Comparison of ENCODE assay signal across 16 cellular contexts in genomic region chr3:196144383-196145105, GRCh38.
A peak's percentile ranks its signal among the peaks of the same experiment; 100 is the strongest.
DNase-seq lines count a peak whose midpoint lies in the region; ATAC-seq and TF ChIP-seq lines count a peak whose summit lies in the region.
"Had no signal": no experiment of that assay in that cellular context is flagged by ENCODE, and none has a peak within 500 bp of the region (broad histone marks: within the 10 kb centered on the region; RNA-seq: fewer than 3 reads in every experiment).

No MANE protein-coding gene starts in this region.

- DNase-seq in AG04450 (ENCODE audit: low read depth, low spot score) (peak; percentile 42), EH (ENCODE audit: low read depth) (peak; percentile 86), fibroblast of villous mesenchyme (ENCODE audit: low read depth) (peak; percentile 79), Right ventricle myocardium superior (no peak), anterior cingulate cortex (lab: John Stamatoyannopoulos, UW) (no peak), retina (no peak), GM10248 (ENCODE audit: extremely low spot score) (no peak)
- no peak for DNase-seq in activated T-helper 1 cell treated with anti-CD3 and anti-CD28 coated beads, Interleukin-12 subunit alpha, Interleukin-12 subunit beta, Interleukin-2, Interleukin-4 antibody, amounts not matched to agents 30 ng/mL and 10 ng/mL and 1 ng/mL, durations not matched to agents 14 hours and 24 hours and 36 hours (ENCODE audit: low spot score)
- DNase-seq: activated CD4-positive, alpha-beta T cell treated with anti-CD3 and anti-CD28 coated beads for 1 hour; activated naive CD4-positive, alpha-beta T cell; heart right ventricle; lower lobe of right lung; NCI-H82 had no signal

- TF ChIP-seq CTCF in AG04450 (IDR thresholded peaks at IDR 0.05; ENCODE audit: low read depth, low read length) (no peak), fibroblast of villous mesenchyme (IDR thresholded peaks at IDR 0.05; ENCODE audit: insufficient read depth, low read depth, low read length) (no peak), GM10248 (IDR thresholded peaks at IDR 0.05; ENCODE audit: control extremely low read depth, extremely low read depth, low read depth, missing control alignments) (no peak)

- peaks cover 13% of the 10 kb centered on the region for H3K4me1 Mint-ChIP-seq in activated T-helper 1 cell treated with anti-CD3 and anti-CD28 coated beads, Interleukin-12 subunit alpha, Interleukin-12 subunit beta, Interleukin-2, Interleukin-4 antibody, amounts not matched to agents 30 ng/mL and 10 ng/mL and 1 ng/mL, durations not matched to agents 14 hours and 24 hours and 36 hours (ENCODE audit: low read depth)

- no peak for ATAC-seq in Right ventricle myocardium superior (ENCODE audit: poor library complexity)
- ATAC-seq: heart right ventricle, lower lobe of right lung had no signal

- H3K4me3 ChIP-seq in AG04450 (ENCODE audit: low read depth, low read length) (no peak overlapping the region), fibroblast of villous mesenchyme (ENCODE audit: low read depth, low read length) (no peak overlapping the region)
- H3K4me3 ChIP-seq: heart right ventricle, lower lobe of right lung, SJSA1 had no signal

- CTCF ChIA-PET in AG04450 (lab: Charles Lee) (no interaction called here), GM10248 (lab: Yijun Ruan, JAX) (no interaction called here)

- H3K9me3 ChIP-seq in AG04450 (ENCODE audit: control insufficient read depth, insufficient read depth, low read length): peaks cover 30% of the 10 kb centered on the region
- H3K9me3 ChIP-seq: heart right ventricle, lower lobe of right lung, SJSA1 had no signal

- H3K27ac Mint-ChIP-seq in activated T-helper 1 cell treated with anti-CD3 and anti-CD28 coated beads, Interleukin-12 subunit alpha, Interleukin-12 subunit beta, Interleukin-2, Interleukin-4 antibody, amounts not matched to agents 30 ng/mL and 10 ng/mL and 1 ng/mL, durations not matched to agents 14 hours and 24 hours and 36 hours: peak overlapping the region; percentile 27
- H3K27ac Mint-ChIP-seq: IgD-negative memory B cell had no signal

- no peak overlapping the region for H3K4me3 Mint-ChIP-seq in activated T-helper 1 cell treated with anti-CD3 and anti-CD28 coated beads, Interleukin-12 subunit alpha, Interleukin-12 subunit beta, Interleukin-2, Interleukin-4 antibody, amounts not matched to agents 30 ng/mL and 10 ng/mL and 1 ng/mL, durations not matched to agents 14 hours and 24 hours and 36 hours

- H3K27ac ChIP-seq in AG04450 (ENCODE audit: low read depth, low read length): peak overlapping the region; percentile 31
- H3K27ac ChIP-seq: heart right ventricle, lower lobe of right lung, parathyroid adenoma, SJSA1 had no signal

- no peaks in the 10 kb centered on the region for H3K27me3 ChIP-seq in AG04450 (ENCODE audit: control insufficient read depth, insufficient read depth, low read length)
- H3K27me3 ChIP-seq: SJSA1 had no signal

- no peaks in the 10 kb centered on the region for H3K36me3 Mint-ChIP-seq in activated T-helper 1 cell treated with anti-CD3 and anti-CD28 coated beads, Interleukin-12 subunit alpha, Interleukin-12 subunit beta, Interleukin-2, Interleukin-4 antibody, amounts not matched to agents 30 ng/mL and 10 ng/mL and 1 ng/mL, durations not matched to agents 14 hours and 24 hours and 36 hours (ENCODE audit: low read depth)

- intact Hi-C loops in activated T-helper 1 cell treated with anti-CD3 and anti-CD28 coated beads, Interleukin-12 subunit alpha, Interleukin-12 subunit beta, Interleukin-2, Interleukin-4 antibody, amounts not matched to agents 30 ng/mL and 10 ng/mL and 1 ng/mL, durations not matched to agents 14 hours and 24 hours and 36 hours (cut with micrococcal nuclease): no loop called here
- intact Hi-C loops in Right ventricle myocardium superior (cut with DNase I): no loop called here

- H3K9me3 Mint-ChIP-seq in activated T-helper 1 cell treated with anti-CD3 and anti-CD28 coated beads, Interleukin-12 subunit alpha, Interleukin-12 subunit beta, Interleukin-2, Interleukin-4 antibody, amounts not matched to agents 30 ng/mL and 10 ng/mL and 1 ng/mL, durations not matched to agents 14 hours and 24 hours and 36 hours: no peaks in the 10 kb centered on the region
- H3K9me3 Mint-ChIP-seq: IgD-negative memory B cell had no signal

- H3K27me3 Mint-ChIP-seq in activated T-helper 1 cell treated with anti-CD3 and anti-CD28 coated beads, Interleukin-12 subunit alpha, Interleukin-12 subunit beta, Interleukin-2, Interleukin-4 antibody, amounts not matched to agents 30 ng/mL and 10 ng/mL and 1 ng/mL, durations not matched to agents 14 hours and 24 hours and 36 hours (ENCODE audit: insufficient read depth): peaks cover 1% of the 10 kb centered on the region

- POLR2A ChIA-PET in AG04450 (lab: Yijun Ruan, JAX) (no interaction called here), GM10248 (lab: Yijun Ruan, JAX) (interaction anchor here (0.6 kb wide), 1 partner anchor 76 kb away, joined by 6 read pairs; no protein-coding TSS in a partner anchor)

Comparison
In these comparisons a context has a peak if more than half of its experiments do, and no peak if none do; other contexts are left out.
1. DNase-seq: peak in AG04450 (single experiment), EH (single experiment) and fibroblast of villous mesenchyme (single experiment); none in activated T-helper 1 cell treated with anti-CD3 and anti-CD28 coated beads, Interleukin-12 subunit alpha, Interleukin-12 subunit beta, Interleukin-2, Interleukin-4 antibody, amounts not matched to agents 30 ng/mL and 10 ng/mL and 1 ng/mL, durations not matched to agents 14 hours and 24 hours and 36 hours (single experiment), Right ventricle myocardium superior (single experiment), anterior cingulate cortex (0 of 58), retina (single experiment) and GM10248 (single experiment).